26 cellular contexts compared by ENCODE assay signal in the genomic region with DNA sequence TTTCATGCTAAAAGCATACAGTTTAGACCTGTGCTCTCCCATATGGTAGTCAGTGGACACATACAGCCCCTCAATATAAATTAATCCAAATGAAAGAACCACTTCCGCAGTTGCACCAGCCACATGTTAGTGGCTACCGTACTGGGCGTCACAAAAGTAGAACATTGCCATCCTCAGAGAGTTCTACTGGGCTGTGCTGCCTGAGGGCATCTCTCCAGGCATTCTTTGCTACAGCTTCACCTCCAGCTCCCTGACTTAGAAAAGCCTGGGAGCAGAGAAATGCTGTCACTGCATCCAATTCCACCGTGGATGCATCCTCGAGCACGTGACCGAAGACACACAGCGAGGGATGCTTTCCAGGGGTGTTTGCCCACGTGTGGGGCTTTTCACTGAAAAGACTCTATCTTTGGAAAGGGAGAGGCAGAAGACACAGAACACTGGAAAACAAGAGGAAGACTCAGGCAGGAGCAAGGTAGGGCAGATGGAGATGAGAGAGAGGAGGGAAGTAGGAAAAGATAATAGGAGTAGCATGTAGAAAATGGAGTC.
DNase-seq lines count a peak whose midpoint lies in the region; ATAC-seq and TF ChIP-seq lines count a peak whose summit lies in the region.
"Had no signal": no experiment of that assay in that cellular context is flagged by ENCODE, and none has a peak within 500 bp of the region (broad histone marks: within the 10 kb centered on the region; RNA-seq: fewer than 3 reads in every experiment).

No MANE protein-coding gene starts in this region.

- H3K9me3 Mint-ChIP-seq in activated T-cell treated with anti-CD3 and anti-CD28 coated beads, Interleukin-2, amount 50 U/mL, for 4 hours: no peaks in the 10 kb centered on the region
- H3K9me3 Mint-ChIP-seq in activated T-cell treated with anti-CD3 and anti-CD28 coated beads, Interleukin-2, amount 50 U/mL, for 24 hours: no peaks in the 10 kb centered on the region
- peaks cover 0 to 3% (median 2%) of the 10 kb centered on the region in 3 donors for H3K9me3 Mint-ChIP-seq in IgD-negative memory B cell
- peaks cover 3% of the 10 kb centered on the region for H3K9me3 Mint-ChIP-seq in memory B cell
- H3K9me3 Mint-ChIP-seq: GM23338 had no signal

- peaks cover 31% of the 10 kb centered on the region for H3F3A ChIP-seq in smooth muscle cell (ENCODE audit: low read depth)

- H3K4me3 ChIP-seq in smooth muscle cell (no peak overlapping the region), lower leg skin (ENCODE audit: low read depth, poor library complexity, severe bottlenecking) (no peak overlapping the region)
- H3K4me3 ChIP-seq: GM23338, K562, prostate gland had no signal

- H3K79me2 ChIP-seq in smooth muscle cell (ENCODE audit: low read depth): peaks cover 83% of the 10 kb centered on the region

- no peaks in the 10 kb centered on the region for H3K36me3 Mint-ChIP-seq in activated T-cell treated with anti-CD3 and anti-CD28 coated beads, Interleukin-2, amount 50 U/mL, for 4 hours (ENCODE audit: insufficient read depth)
- H3K36me3 Mint-ChIP-seq in activated T-cell treated with anti-CD3 and anti-CD28 coated beads, Interleukin-2, amount 50 U/mL, for 24 hours (ENCODE audit: low read depth): no peaks in the 10 kb centered on the region
- H3K36me3 Mint-ChIP-seq in IgD-negative memory B cell (peaks cover 1% of the 10 kb centered on the region), memory B cell (no peaks in the 10 kb centered on the region)
- H3K36me3 Mint-ChIP-seq: type B pancreatic cell had no signal

- H3K4me1 ChIP-seq in smooth muscle cell (ENCODE audit: low read depth): peaks cover 4% of the 10 kb centered on the region
- H3K4me1 ChIP-seq: prostate gland had no signal

- WGBS in smooth muscle cell (ENCODE audit: low lambda C conversion rate): 90% methylated on average over 9 of the region's 9 CpGs
- WGBS in lower leg skin, 2 donors: 71 to 72% methylated on average over 9 of the region's 9 CpGs

- no peak for ATAC-seq in activated T-cell treated with anti-CD3 and anti-CD28 coated beads, Interleukin-2, amount 50 U/mL, for 4 hours
- no peak for ATAC-seq in memory B cell (ENCODE audit: low read depth)
- ATAC-seq: GM23338, K562 had no signal

- TF ChIP-seq POLR2A in lower leg skin (IDR thresholded peaks at IDR 0.05): no peak

- no peak for DNase-seq in activated T-cell treated with anti-CD3 and anti-CD28 coated beads, Interleukin-2, amount 50 U/mL, for 4 hours
- no peak for DNase-seq in activated T-cell treated with anti-CD3 and anti-CD28 coated beads, Interleukin-2, amount 50 U/mL, for 24 hours
- DNase-seq in memory B cell (ENCODE audit: low spot score in 2 of 2) (no peak), smooth muscle cell (lab: John Stamatoyannopoulos, UW; ENCODE audit: unreplicated experiment) (no peak), NCI-H1417 treated with DMSO at 0.1 percent for 48 hours (lab: John Stamatoyannopoulos, UW) (no peak), lower leg skin (ENCODE audit: low spot score in 2 of 2) (no peak), NCI-H1048 (lab: John Stamatoyannopoulos, UW) (no peak)
- DNase-seq: activated CD4-positive, alpha-beta T cell treated with anti-CD3 and anti-CD28 coated beads for 48 hours; activated CD8-positive, alpha-beta memory T cell treated with anti-CD3 and anti-CD28 coated beads for 24 hours; activated gamma-delta T cell treated with Interleukin-2 at 50 U/mL for 16 hours; erythroblast; kidney glomerular epithelial cell; NCI-H1105; NCI-H187 treated with DMSO at 0.1 percent for 48 hours; NCI-H2171; stimulated activated CD4-positive, alpha-beta T cell treated with anti-CD3 and anti-CD28 coated beads, Interleukin-15, amount 100 ng/mL, for 24 hours; stimulated activated CD4-positive, alpha-beta T cell treated with anti-CD3 and anti-CD28 coated beads, Interleukin-4, amount 100 ng/mL, for 4 hours; SW 1271; T-helper 9 cell had no signal

- no peak overlapping the region for H3K27ac Mint-ChIP-seq in activated T-cell treated with anti-CD3 and anti-CD28 coated beads, Interleukin-2, amount 50 U/mL, for 24 hours
- H3K27ac Mint-ChIP-seq in IgD-negative memory B cell (peak overlapping the region in 2 of 3 donors; percentile 5 to 46), memory B cell (peak overlapping the region; percentile 8)
- H3K27ac Mint-ChIP-seq: GM23338, type B pancreatic cell had no signal

- peaks cover 22% of the 10 kb centered on the region for H4K20me1 ChIP-seq in smooth muscle cell (ENCODE audit: low read depth)

- H3K4me1 Mint-ChIP-seq in activated T-cell treated with anti-CD3 and anti-CD28 coated beads, Interleukin-2, amount 50 U/mL, for 4 hours (ENCODE audit: low read depth): peaks cover 25% of the 10 kb centered on the region
- H3K4me1 Mint-ChIP-seq in activated T-cell treated with anti-CD3 and anti-CD28 coated beads, Interleukin-2, amount 50 U/mL, for 24 hours (ENCODE audit: low read depth): peaks cover 29% of the 10 kb centered on the region
- H3K4me1 Mint-ChIP-seq in IgD-negative memory B cell: peaks cover 20 to 22% (median 21%) of the 10 kb centered on the region in 3 donors
- H3K4me1 Mint-ChIP-seq in memory B cell: peaks cover 7% of the 10 kb centered on the region

- H3K36me3 ChIP-seq in smooth muscle cell (ENCODE audit: low read depth): no peaks in the 10 kb centered on the region
- H3K36me3 ChIP-seq: prostate gland had no signal

- no peak for TF ChIP-seq CTCF in smooth muscle cell (IDR thresholded peaks at IDR 0.05; ENCODE audit: borderline replicate concordance, insufficient read depth, poor library complexity, severe bottlenecking)
- no peak for TF ChIP-seq CTCF in lower leg skin (IDR thresholded peaks at IDR 0.05)

- peaks cover 5% of the 10 kb centered on the region for H3K27me3 Mint-ChIP-seq in activated T-cell treated with anti-CD3 and anti-CD28 coated beads, Interleukin-2, amount 50 U/mL, for 4 hours (ENCODE audit: low read depth)
- peaks cover 5% of the 10 kb centered on the region for H3K27me3 Mint-ChIP-seq in activated T-cell treated with anti-CD3 and anti-CD28 coated beads, Interleukin-2, amount 50 U/mL, for 24 hours
- H3K27me3 Mint-ChIP-seq in IgD-negative memory B cell (peaks cover 12% of the 10 kb centered on the region), memory B cell (peaks cover 8% of the 10 kb centered on the region)

- no peak overlapping the region for H3K9ac ChIP-seq in smooth muscle cell (ENCODE audit: low read depth)

- H3K27me3 ChIP-seq in smooth muscle cell (ENCODE audit: low read depth): no peaks in the 10 kb centered on the region

- intact Hi-C loops in lower leg skin (cut with DNase I; ENCODE audit: low total_unique reads): no loop called here

- H3K4me2 ChIP-seq in smooth muscle cell: no peak overlapping the region
- H3K4me2 ChIP-seq: GM23338 had no signal

- H3K4me3 Mint-ChIP-seq in activated T-cell treated with anti-CD3 and anti-CD28 coated beads, Interleukin-2, amount 50 U/mL, for 4 hours: peak overlapping the region; percentile 29
- no peak overlapping the region for H3K4me3 Mint-ChIP-seq in activated T-cell treated with anti-CD3 and anti-CD28 coated beads, Interleukin-2, amount 50 U/mL, for 24 hours
- H3K4me3 Mint-ChIP-seq in IgD-negative memory B cell: peak overlapping the region in 2 of 4 donors; percentile 18 to 63
- no peak overlapping the region for H3K4me3 Mint-ChIP-seq in memory B cell
- H3K4me3 Mint-ChIP-seq: GM23338, type B pancreatic cell had no signal

- peak overlapping the region; percentile 99 for H3K27ac ChIP-seq in smooth muscle cell (ENCODE audit: low read depth)
- H3K27ac ChIP-seq: 22Rv1, prostate gland, VCaP had no signal

- H2AFZ ChIP-seq in smooth muscle cell (ENCODE audit: low read depth): no peak overlapping the region
- H2AFZ ChIP-seq: GM23338 had no signal

- no peaks in the 10 kb centered on the region for H3K9me3 ChIP-seq in smooth muscle cell (replicated peaks; ENCODE audit: low read depth)
- H3K9me3 ChIP-seq: prostate gland had no signal
